In genomic region chr2:197248001-197248401, GRCh38 we compare ENCODE assay signal across 1 cellular context.
TF ChIP-seq lines count a peak whose summit lies in the region.

No MANE protein-coding gene starts in this region.

TF ChIP-seq in SK-N-SH, 30 proteins besides CTCF, POLR2A, EP300 and RAD21 (continued from another document):
- no peak for TF ChIP-seq USF2 (IDR thresholded peaks at IDR 0.05; ENCODE audit: borderline replicate concordance, low read depth, low read length)
- peak; percentile 64 for TF ChIP-seq CHD2 (IDR thresholded peaks at IDR 0.05; ENCODE audit: low read length, partially characterized antibody)
